In genomic region chr3:122857019-122857418, GRCh38 we compare ENCODE assay signal across 19 cellular contexts.
DNase-seq lines count a peak whose midpoint lies in the region; ATAC-seq and TF ChIP-seq lines count a peak whose summit lies in the region.
"Had no signal": no experiment of that assay in that cellular context is flagged by ENCODE, and none has a peak within 500 bp of the region (broad histone marks: within the 10 kb centered on the region; RNA-seq: fewer than 3 reads in every experiment).

No MANE protein-coding gene starts in this region.

- H3K36me3 Mint-ChIP-seq in activated T-helper 17 cell treated with anti-CD3 and anti-CD28 coated beads, Interleukin-2, amount 50 U/mL, for 72 hours (ENCODE audit: low read depth): peaks cover 15% of the 10 kb centered on the region

- H3K4me3 ChIP-seq in AG09309 (ENCODE audit: control insufficient read depth, low read depth, low read length) (no peak overlapping the region), smooth muscle cell (no peak overlapping the region)
- H3K4me3 ChIP-seq: ascending aorta, heart left ventricle, transverse colon had no signal

- WGBS in smooth muscle cell (ENCODE audit: low lambda C conversion rate): 80% methylated on average over 1 of the region's 1 CpG

- no peak overlapping the region for H3K4me3 Mint-ChIP-seq in activated T-helper 17 cell treated with anti-CD3 and anti-CD28 coated beads, Interleukin-2, amount 50 U/mL, for 72 hours
- H3K4me3 Mint-ChIP-seq: activated T-helper 1 cell treated with anti-CD3 and anti-CD28 coated beads, Interleukin-12 subunit alpha, Interleukin-12 subunit beta, Interleukin-2, Interleukin-4 antibody, amounts not matched to agents 30 ng/mL and 10 ng/mL and 1 ng/mL, durations not matched to agents 14 hours and 24 hours and 36 hours; T-helper 1 cell treated with Interleukin-12 subunit alpha and Interleukin-12 subunit beta and Interleukin-4 antibody, amounts not matched to agents 30 μg/mL and 1 μg/mL, for 36 hours had no signal

- TF ChIP-seq CTCF in AG09309 (IDR thresholded peaks at IDR 0.05; ENCODE audit: control insufficient read depth, insufficient read depth, low read depth, low read length, missing control alignments): no peak
- TF ChIP-seq CTCF in GM10266 (IDR thresholded peaks at IDR 0.05; ENCODE audit: control insufficient read depth, insufficient read depth, low read depth, missing control alignments): no peak
- TF ChIP-seq CTCF in smooth muscle cell (IDR thresholded peaks at IDR 0.05; ENCODE audit: borderline replicate concordance, insufficient read depth, poor library complexity, severe bottlenecking): no peak

- no peaks in the 10 kb centered on the region for H3K27me3 Mint-ChIP-seq in activated T-helper 17 cell treated with anti-CD3 and anti-CD28 coated beads, Interleukin-2, amount 50 U/mL, for 72 hours

- no peaks in the 10 kb centered on the region for H3K27me3 ChIP-seq in smooth muscle cell (ENCODE audit: low read depth)
- H3K27me3 ChIP-seq: ascending aorta, heart left ventricle, transverse colon had no signal

- H3K9ac ChIP-seq in smooth muscle cell (ENCODE audit: low read depth): no peak overlapping the region

- H3K36me3 ChIP-seq in smooth muscle cell (ENCODE audit: low read depth): no peaks in the 10 kb centered on the region

- no peak overlapping the region for H3K27ac Mint-ChIP-seq in activated T-helper 17 cell treated with anti-CD3 and anti-CD28 coated beads, Interleukin-2, amount 50 U/mL, for 72 hours
- H3K27ac Mint-ChIP-seq: activated T-helper 1 cell treated with anti-CD3 and anti-CD28 coated beads, Interleukin-12 subunit alpha, Interleukin-12 subunit beta, Interleukin-2, Interleukin-4 antibody, amounts not matched to agents 30 ng/mL and 10 ng/mL and 1 ng/mL, durations not matched to agents 14 hours and 24 hours and 36 hours; T-helper 1 cell treated with Interleukin-12 subunit alpha and Interleukin-12 subunit beta and Interleukin-4 antibody, amounts not matched to agents 30 μg/mL and 1 μg/mL, for 36 hours had no signal

- no peaks in the 10 kb centered on the region for H3K9me3 ChIP-seq in smooth muscle cell (replicated peaks; ENCODE audit: low read depth)
- H3K9me3 ChIP-seq: ascending aorta, heart left ventricle, transverse colon had no signal

- no peaks in the 10 kb centered on the region for H3K9me3 Mint-ChIP-seq in activated T-helper 17 cell treated with anti-CD3 and anti-CD28 coated beads, Interleukin-2, amount 50 U/mL, for 72 hours
- H3K9me3 Mint-ChIP-seq: activated T-helper 1 cell treated with anti-CD3 and anti-CD28 coated beads, Interleukin-12 subunit alpha, Interleukin-12 subunit beta, Interleukin-2, Interleukin-4 antibody, amounts not matched to agents 30 ng/mL and 10 ng/mL and 1 ng/mL, durations not matched to agents 14 hours and 24 hours and 36 hours; T-helper 1 cell treated with Interleukin-12 subunit alpha and Interleukin-12 subunit beta and Interleukin-4 antibody, amounts not matched to agents 30 μg/mL and 1 μg/mL, for 36 hours had no signal

- no peaks in the 10 kb centered on the region for H3F3A ChIP-seq in smooth muscle cell (ENCODE audit: low read depth)

- H4K20me1 ChIP-seq in smooth muscle cell (ENCODE audit: low read depth): no peaks in the 10 kb centered on the region

- no peaks in the 10 kb centered on the region for H3K4me1 Mint-ChIP-seq in activated T-helper 17 cell treated with anti-CD3 and anti-CD28 coated beads, Interleukin-2, amount 50 U/mL, for 72 hours

- no peaks in the 10 kb centered on the region for H3K79me2 ChIP-seq in smooth muscle cell (ENCODE audit: low read depth)

- no peak overlapping the region for H3K27ac ChIP-seq in smooth muscle cell (ENCODE audit: low read depth)
- H3K27ac ChIP-seq: heart left ventricle, transverse colon had no signal

- H3K4me1 ChIP-seq in smooth muscle cell (ENCODE audit: low read depth): no peaks in the 10 kb centered on the region
- H3K4me1 ChIP-seq: heart left ventricle had no signal

- DNase-seq in AG09309 (ENCODE audit: low read depth) (peak; percentile 31), GM10266 (ENCODE audit: extremely low spot score) (peak; percentile 15), foreskin melanocyte (peak; percentile 22), cardiac septum (ENCODE audit: low spot score) (no peak), smooth muscle cell (lab: John Stamatoyannopoulos, UW; ENCODE audit: unreplicated experiment) (no peak), left colon (no peak)
- no peak for DNase-seq in effector CD8-positive, alpha-beta T cell (lab: John Stamatoyannopoulos, UW)
- DNase-seq: DND-41; effector CD4-positive, alpha-beta T cell; heart left ventricle; NCI-H1436; stimulated activated CD4-positive, alpha-beta T cell treated with anti-CD3 and anti-CD28 coated beads, Interleukin-2, amount 100 ng/mL, for 24 hours; transverse colon had no signal

- no peak overlapping the region for H3K4me2 ChIP-seq in smooth muscle cell

- peak; percentile 38 for ATAC-seq in activated T-helper 17 cell treated with anti-CD3 and anti-CD28 coated beads, Interleukin-2, amount 50 U/mL, for 72 hours (replicated peaks)
- no peak for ATAC-seq in left colon
- ATAC-seq: heart left ventricle, left lobe of liver, Panc1 had no signal

- intact Hi-C loops in cardiac septum (cut with DNase I): no loop called here
- intact Hi-C loops in left colon (cut with DNase I, micrococcal nuclease): no loop called here

- H2AFZ ChIP-seq in smooth muscle cell (ENCODE audit: low read depth): no peak overlapping the region

Comparison
In these comparisons a context has a peak if more than half of its experiments do, and no peak if none do; other contexts are left out.
1. DNase-seq: peak in AG09309 (single experiment), GM10266 (single experiment) and foreskin melanocyte (single experiment); none in cardiac septum (single experiment), effector CD8-positive, alpha-beta T cell (single experiment), smooth muscle cell (single experiment) and left colon (0 of 2).